Comparison of ENCODE assay signal across 8 cellular contexts in the genomic region with DNA sequence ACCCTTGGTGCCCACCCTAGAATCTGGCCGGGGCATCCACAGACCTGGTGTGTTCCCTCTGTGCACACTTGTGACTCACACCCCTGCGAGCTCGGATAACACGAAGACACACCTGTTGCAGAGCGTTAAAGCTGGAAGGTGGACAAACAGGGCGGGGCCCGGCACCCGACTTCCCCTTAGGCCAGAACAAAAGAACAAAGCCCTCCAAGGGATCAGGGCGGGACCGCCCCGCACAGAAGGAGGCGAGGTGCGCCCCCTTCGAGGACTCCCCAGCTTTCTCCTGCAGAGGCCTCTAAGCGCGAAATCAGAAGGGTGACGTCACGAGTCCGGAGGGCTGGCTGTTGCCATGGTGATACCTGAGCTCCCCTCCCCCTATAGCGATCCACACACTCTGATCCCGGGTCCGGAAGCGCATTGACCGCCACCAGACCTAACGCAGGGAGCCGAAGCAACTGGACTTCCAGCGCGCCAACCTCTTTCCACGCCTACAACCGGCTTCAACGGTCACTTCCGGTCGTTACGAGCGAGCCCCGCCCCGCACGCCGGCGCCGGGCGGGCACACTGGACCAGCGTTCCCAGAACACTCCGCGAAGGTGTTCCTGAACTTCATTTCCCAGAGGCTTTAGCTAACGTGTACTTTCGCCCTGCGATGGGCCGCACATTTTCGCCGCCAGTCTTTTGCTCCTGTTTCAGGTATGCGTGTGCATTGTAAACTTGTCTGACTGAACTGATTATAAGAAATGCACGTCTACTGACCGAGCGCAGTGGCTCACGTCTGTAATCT. TPM values are rescaled to one million over a fixed set of nuclear protein-coding genes. Genes with fewer than 3 reads are reported as not detected.
DNase-seq lines count a peak whose midpoint lies in the region; ATAC-seq and TF ChIP-seq lines count a peak whose summit lies in the region.

A gene (minus strand): TSS at position 489 of the 784 bp plus-strand sequence. CDS start 811 bp downstream, outside the sequence.

- no peaks in the 10 kb centered on the region for H4K20me1 ChIP-seq in SK-N-SH (ENCODE audit: insufficient read depth)

- H3K4me1 ChIP-seq in SK-N-SH (ENCODE audit: control insufficient read depth in 1 of 2, insufficient read depth in 2 of 2, low read depth in 1 of 2, low read length in 1 of 2), result peaks cover 0 to 8% of the 10 kb centered on the region in 2 experiments; a peak in 3 of 4 replicates
- H3K4me1 ChIP-seq in testis, result peaks cover 5% of the 10 kb centered on the region

- CTCF ChIA-PET in SK-N-SH (lab: Yijun Ruan, JAX), result interaction anchor here (0.8 to 1.5 kb wide), 3 partner anchors 12 to 280 kb away, joined by 3 to 4 read pairs (median 3); no protein-coding TSS in a partner anchor

- intact Hi-C loops in testis (cut with DNase I; ENCODE audit: low total_unique reads), result no loop called here

- H3K4me2 ChIP-seq in SK-N-SH, result peak within 1 kb of the TSS; percentile 89

- peak within 1 kb of the TSS; percentile 76 for H3K4me3 ChIP-seq in GM08714 (ENCODE audit: low read length)
- peak within 1 kb of the TSS; percentile 75 to 83 for H3K4me3 ChIP-seq in SK-N-SH (ENCODE audit: low read depth in 2 of 2, low read length in 1 of 2)
- H3K4me3 ChIP-seq in testis, result peak within 1 kb of the TSS; percentile 85 to 98

- H2AFZ ChIP-seq in SK-N-SH (ENCODE audit: low read depth), result peak within 1 kb of the TSS; percentile 96

- H3K27me3 ChIP-seq in SK-N-SH (ENCODE audit: insufficient read depth) (no peaks in the 10 kb centered on the region), testis (no peaks in the 10 kb centered on the region)

- DNase-seq in NCI-H1048 (lab: John Stamatoyannopoulos, UW), result peak; percentile 86
- peak; percentile 91 for DNase-seq in SK-N-SH
- DNase-seq in glomerular endothelial cell (ENCODE audit: extremely low read depth, low read depth, low spot score), result peak; percentile 83
- DNase-seq in occipital lobe (lab: John Stamatoyannopoulos, UW), result peak; percentile 93
- peak; percentile 97 for DNase-seq in testis

- H3K27ac Mint-ChIP-seq in activated naive CD4-positive, alpha-beta T cell treated with anti-CD3 and anti-CD28 coated beads, Interleukin-2, amount 50 U/mL, for 24 hours, result peak within 1 kb of the TSS; percentile 96

- peaks cover 11 to 27% of the 10 kb centered on the region in 2 experiments for H3K36me3 ChIP-seq in SK-N-SH (replicated peaks in 1 of 2; ENCODE audit: control insufficient read depth in 1 of 2, insufficient read depth in 2 of 2, low read length in 1 of 2)
- no peaks in the 10 kb centered on the region for H3K36me3 ChIP-seq in testis (ENCODE audit: low read depth, missing control alignments)

- WGBS in SK-N-SH (ENCODE audit: low lambda C conversion rate), result under 1% methylated on average over 37 of the region's 56 CpGs
- WGBS in testis, 2 donors, result 0% methylated on average over 35 to 55 of the region's 56 CpGs

- H3K9me3 Mint-ChIP-seq in activated naive CD4-positive, alpha-beta T cell treated with anti-CD3 and anti-CD28 coated beads, Interleukin-2, amount 50 U/mL, for 24 hours, result no peaks in the 10 kb centered on the region

- peak within 1 kb of the TSS; percentile 99 for H3K4me3 Mint-ChIP-seq in activated naive CD4-positive, alpha-beta T cell treated with anti-CD3 and anti-CD28 coated beads, Interleukin-2, amount 50 U/mL, for 24 hours

- H3K9ac ChIP-seq in SK-N-SH, result peak within 1 kb of the TSS; percentile 77

- H3K79me2 ChIP-seq in SK-N-SH (ENCODE audit: insufficient read depth), result peaks cover 26% of the 10 kb centered on the region

- peaks cover 5% of the 10 kb centered on the region for H3F3A ChIP-seq in SK-N-SH (replicated peaks; ENCODE audit: insufficient read depth)

- no peaks in the 10 kb centered on the region for H3K27me3 Mint-ChIP-seq in activated naive CD4-positive, alpha-beta T cell treated with anti-CD3 and anti-CD28 coated beads, Interleukin-2, amount 50 U/mL, for 24 hours

- peaks cover 18% of the 10 kb centered on the region for H3K36me3 Mint-ChIP-seq in activated naive CD4-positive, alpha-beta T cell treated with anti-CD3 and anti-CD28 coated beads, Interleukin-2, amount 50 U/mL, for 24 hours

- no peak for TF ChIP-seq POLR2A in testis (IDR thresholded peaks at IDR 0.05)

- peaks cover 52% of the 10 kb centered on the region for H3K4me1 Mint-ChIP-seq in activated naive CD4-positive, alpha-beta T cell treated with anti-CD3 and anti-CD28 coated beads, Interleukin-2, amount 50 U/mL, for 24 hours

- H3K27ac ChIP-seq in SK-N-SH (ENCODE audit: low read depth in 2 of 2, low read length in 1 of 2) (peak within 1 kb of the TSS; percentile 80 to 93), testis (peak within 1 kb of the TSS; percentile 88 to 90)

- no peaks in the 10 kb centered on the region; the same call in 1 of the 2 replicates for H3K9me3 ChIP-seq in SK-N-SH
- no peaks in the 10 kb centered on the region for H3K9me3 ChIP-seq in testis

- no peak for TF ChIP-seq RAD21 in SK-N-SH (IDR thresholded peaks at IDR 0.05; ENCODE audit: low read length)

- TF ChIP-seq CTCF in SK-N-SH (IDR thresholded peaks at IDR 0.05) (no peak; the same call in 1 of the 2 replicates), testis (IDR thresholded peaks at IDR 0.05) (peak in 1 of 3 experiments; percentile 2)

- POLR2A ChIA-PET in SK-N-SH (lab: Yijun Ruan, JAX), result interaction anchor here (1.0 to 1.6 kb wide), 3 partner anchors 85 to 365 kb away, joined by 3 read pairs; a partner anchor contains a TSS

- ATAC-seq in HG02571 (IDR thresholded peaks at IDR 0.05; ENCODE audit: unreplicated experiment), result peak; percentile 87

- no peaks in the 10 kb centered on the region for H3K9me2 ChIP-seq in SK-N-SH

- no peak; a peak in 1 of 4 replicates for TF ChIP-seq EP300 in SK-N-SH (IDR thresholded peaks at IDR 0.05; ENCODE audit: borderline replicate concordance in 1 of 2, low read depth in 1 of 2, low read length in 1 of 2)

TF ChIP-seq in SK-N-SH, 30 proteins besides CTCF, POLR2A, EP300 and RAD21 (continues in another document):
- peak; percentile 67 for TF ChIP-seq FOXJ3 (CRISPR knock-in tag; IDR thresholded peaks at IDR 0.05)
- TF ChIP-seq SIN3A (IDR thresholded peaks at IDR 0.05; ENCODE audit: borderline replicate concordance, low read depth, low read length), result no peak; the same call in 1 of the 2 replicates
- TF ChIP-seq FOXM1 (IDR thresholded peaks at IDR 0.05; ENCODE audit: low read depth), result no peak
- no peak for TF ChIP-seq NFIC (IDR thresholded peaks at IDR 0.05; ENCODE audit: borderline replicate concordance)
- TF ChIP-seq, protein P1, sequence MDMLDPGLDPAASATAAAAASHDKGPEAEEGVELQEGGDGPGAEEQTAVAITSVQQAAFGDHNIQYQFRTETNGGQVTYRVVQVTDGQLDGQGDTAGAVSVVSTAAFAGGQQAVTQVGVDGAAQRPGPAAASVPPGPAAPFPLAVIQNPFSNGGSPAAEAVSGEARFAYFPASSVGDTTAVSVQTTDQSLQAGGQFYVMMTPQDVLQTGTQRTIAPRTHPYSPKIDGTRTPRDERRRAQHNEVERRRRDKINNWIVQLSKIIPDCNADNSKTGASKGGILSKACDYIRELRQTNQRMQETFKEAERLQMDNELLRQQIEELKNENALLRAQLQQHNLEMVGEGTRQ (IDR thresholded peaks at IDR 0.05; ENCODE audit: borderline replicate concordance, low read depth, low read length), result no peak
- peak; percentile 92 for TF ChIP-seq CHD2 (IDR thresholded peaks at IDR 0.05; ENCODE audit: low read length, partially characterized antibody)
- TF ChIP-seq EZH2phosphoT487 (IDR thresholded peaks at IDR 0.05; ENCODE audit: borderline replicate concordance, low read depth), result no peak
- TF ChIP-seq, protein P2, sequence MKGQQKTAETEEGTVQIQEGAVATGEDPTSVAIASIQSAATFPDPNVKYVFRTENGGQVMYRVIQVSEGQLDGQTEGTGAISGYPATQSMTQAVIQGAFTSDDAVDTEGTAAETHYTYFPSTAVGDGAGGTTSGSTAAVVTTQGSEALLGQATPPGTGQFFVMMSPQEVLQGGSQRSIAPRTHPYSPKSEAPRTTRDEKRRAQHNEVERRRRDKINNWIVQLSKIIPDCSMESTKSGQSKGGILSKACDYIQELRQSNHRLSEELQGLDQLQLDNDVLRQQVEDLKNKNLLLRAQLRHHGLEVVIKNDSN (IDR thresholded peaks at IDR 0.05; ENCODE audit: borderline replicate concordance, low read depth), result no peak
- no peak for TF ChIP-seq MEF2A (IDR thresholded peaks at IDR 0.05; ENCODE audit: borderline replicate concordance, low read depth)
- peak; percentile 85 for TF ChIP-seq GABPA (IDR thresholded peaks at IDR 0.05; ENCODE audit: low read depth)
- peak; percentile 50; the same call in 1 of the 2 replicates for TF ChIP-seq RCOR1 (IDR thresholded peaks at IDR 0.05; ENCODE audit: low read length)
- peak; percentile 29; the same call in 1 of the 2 replicates for TF ChIP-seq TCF12 (IDR thresholded peaks at IDR 0.05)
- peak; percentile 85 for TF ChIP-seq TAF1 (IDR thresholded peaks at IDR 0.05; ENCODE audit: borderline replicate concordance, low read depth, low read length)
- no peak for TF ChIP-seq GATA2 (CRISPR knock-in tag; IDR thresholded peaks at IDR 0.05)
- no peak for TF ChIP-seq RXRA (IDR thresholded peaks at IDR 0.05; ENCODE audit: borderline replicate concordance, low read depth)

RNA-seq across cellular contexts. Expression of the gene that starts here (rescaled TPM):
- polyA plus RNA-seq in SK-N-SH (2012; rRNA removed) (1.6 and 2.3 TPM in 2 replicates), testis (ENCODE audit: insufficient read depth, low read depth, low replicate concordance) (11.4 TPM)
- polyA plus RNA-seq in SK-N-SH (2012; cell fraction: cytosol; rRNA removed), result 2.5 and 2.7 TPM in 2 replicates
- polyA plus RNA-seq in SK-N-SH (2012; cell fraction: nucleus; rRNA removed), result 1.0 and 2.5 TPM in 2 replicates
- total RNA-seq in glomerular endothelial cell (4.6 and 6.1 TPM in 2 replicates), occipital lobe (30.3 TPM), testis (10 to 100 TPM; 11.9 to 17.5 TPM)

Comparison
In these comparisons a context has a peak if more than half of its experiments do, and no peak if none do; other contexts are left out.
1. Peak in every context shown above with its lines: DNase-seq, ATAC-seq, H3K4me3 ChIP-seq and H3K27ac ChIP-seq.